Comparison of ENCODE assay signal across 8 cellular contexts in the genomic region with DNA sequence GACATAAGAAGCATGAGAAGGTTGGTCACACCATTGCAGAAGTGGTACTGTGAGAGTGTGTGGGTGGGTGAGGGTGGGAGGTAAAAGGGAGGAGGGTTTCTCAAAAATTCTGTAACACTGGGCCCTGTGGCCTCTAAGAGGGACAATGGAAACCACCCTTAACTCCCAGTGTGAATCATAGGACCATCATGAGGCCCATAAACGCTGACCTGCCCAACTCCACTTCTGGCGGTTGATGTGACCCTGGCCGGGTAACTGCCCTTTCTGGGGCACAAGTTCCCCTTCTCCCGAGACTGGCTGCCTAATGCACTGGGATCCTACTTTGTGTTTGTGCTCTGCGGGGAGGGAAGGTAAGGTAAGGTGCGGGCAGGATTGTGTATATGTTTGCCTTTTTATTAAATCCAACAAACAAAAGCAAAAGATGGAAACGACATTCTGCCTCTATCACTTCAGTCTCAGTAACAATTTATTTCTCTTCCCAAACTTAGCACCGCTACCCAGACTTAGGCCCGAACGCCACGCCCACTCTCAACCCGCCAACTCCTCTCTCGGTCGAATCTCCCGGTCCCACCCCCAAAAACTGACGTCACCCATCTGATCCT. TPM values are rescaled to one million over a fixed set of nuclear protein-coding genes. Genes with fewer than 3 reads are reported as not detected.
A peak's percentile ranks its signal among the peaks of the same experiment; 100 is the strongest.
DNase-seq lines count a peak whose midpoint lies in the region; ATAC-seq and TF ChIP-seq lines count a peak whose summit lies in the region.

No MANE protein-coding gene starts in this region.

- in situ Hi-C loops in astrocyte of the spinal cord (cut with HindIII; ENCODE audit: low sequenced_read_pairs): no loop called here

- no peaks in the 10 kb centered on the region for H3K9me3 ChIP-seq in iPS-15b (ENCODE audit: control insufficient read depth, insufficient read depth, low read length)
- no peaks in the 10 kb centered on the region for H3K9me3 ChIP-seq in skeletal muscle satellite cell (replicated peaks; ENCODE audit: low read length)

- peaks cover 26% of the 10 kb centered on the region for H3K27me3 ChIP-seq in iPS-15b (ENCODE audit: control insufficient read depth, insufficient read depth, low read length)
- H3K27me3 ChIP-seq in skeletal muscle satellite cell (ENCODE audit: control insufficient read depth, insufficient read depth, low read length): peaks cover 9% of the 10 kb centered on the region

- ATAC-seq in GM18499 (IDR thresholded peaks at IDR 0.05; ENCODE audit: insufficient read depth, unreplicated experiment) (peak; percentile 48), HG02840 (IDR thresholded peaks at IDR 0.05; ENCODE audit: low FRiP score, unreplicated experiment) (peak; percentile 68)

- peak overlapping the region; percentile 99 for H3K4me2 ChIP-seq in skeletal muscle satellite cell (ENCODE audit: low read length)

- H3K36me3 ChIP-seq in iPS-15b (ENCODE audit: control insufficient read depth, insufficient read depth, low read length): peaks cover 12% of the 10 kb centered on the region
- H3K36me3 ChIP-seq in skeletal muscle satellite cell (ENCODE audit: insufficient read depth, low read length): peaks cover 18% of the 10 kb centered on the region

- peak overlapping the region; percentile 70 for H3K4me3 ChIP-seq in astrocyte of the spinal cord (ENCODE audit: low read depth, low read length)
- H3K4me3 ChIP-seq in iPS-15b (ENCODE audit: low read depth, low read length): peak overlapping the region; percentile 82
- H3K4me3 ChIP-seq in skeletal muscle satellite cell (ENCODE audit: low read length): peak overlapping the region; percentile 94

- DNase-seq in NCI-H1436 treated with DMSO at 0.1 percent for 48 hours (lab: John Stamatoyannopoulos, UW) (peak; percentile 9), SW480 (ENCODE audit: low spot score) (peak; percentile 89), astrocyte of the spinal cord (ENCODE audit: low read depth, low spot score) (no peak)
- no peak for DNase-seq in central memory CD4-positive, alpha-beta T cell

- H3K4me1 ChIP-seq in iPS-15b (ENCODE audit: control insufficient read depth, insufficient read depth, low read length) (peaks cover 5% of the 10 kb centered on the region), skeletal muscle satellite cell (ENCODE audit: control insufficient read depth, insufficient read depth, low read length) (peaks cover 19% of the 10 kb centered on the region)

- H3K9ac ChIP-seq in iPS-15b (ENCODE audit: low read depth, low read length): peak overlapping the region; percentile 90
- peak overlapping the region; percentile 91 for H3K9ac ChIP-seq in skeletal muscle satellite cell (ENCODE audit: low read depth, low read length)

- no peak for TF ChIP-seq CTCF in astrocyte of the spinal cord (IDR thresholded peaks at IDR 0.05; ENCODE audit: low read depth, low read length)

RNA-seq across cellular contexts. Expression of gene METTL1, which starts 0.5 kb away (rescaled TPM):
- 4.6 and 5.2 TPM in 2 replicates for total RNA-seq in skeletal muscle satellite cell (2012; rRNA removed)

RNA-seq across cellular contexts. Expression of gene EEF1AKMT3, which starts 1.0 kb away (rescaled TPM):
- 3.8 and 9.8 TPM in 2 replicates for total RNA-seq in skeletal muscle satellite cell (2012; rRNA removed)

RNA-seq across cellular contexts. Expression of gene CYP27B1, which starts 4.5 kb away (rescaled TPM):
- total RNA-seq in skeletal muscle satellite cell (2012; rRNA removed): 0.51 and 1.3 TPM in 2 replicates

RNA-seq across cellular contexts. Expression of gene TSFM, which starts 11.2 kb away (rescaled TPM):
- total RNA-seq in skeletal muscle satellite cell (2012; rRNA removed): 18.0 and 21.6 TPM in 2 replicates

RNA-seq across cellular contexts. Expression of gene MARCHF9, which starts 16.5 kb away (rescaled TPM):
- total RNA-seq in skeletal muscle satellite cell (2012; rRNA removed): 0.51 and 2.0 TPM in 2 replicates

Comparison
In these comparisons a context has a peak if more than half of its experiments do, and no peak if none do; other contexts are left out.
1. DNase-seq: peak in NCI-H1436 treated with DMSO at 0.1 percent for 48 hours (single experiment) and SW480 (single experiment); none in astrocyte of the spinal cord (single experiment) and central memory CD4-positive, alpha-beta T cell (single experiment).
2. Peak in every context shown above with its lines, with median percentiles within 50 percentile points of each other: H3K4me3 ChIP-seq.